14 cellular contexts compared by ENCODE assay signal in genomic region chr7:82507365-82507975, GRCh38.
DNase-seq lines count a peak whose midpoint lies in the region; ATAC-seq, FAIRE-seq and TF ChIP-seq lines count a peak whose summit lies in the region.
"Had no signal": no experiment of that assay in that cellular context is flagged by ENCODE, and none has a peak within 500 bp of the region (broad histone marks: within the 10 kb centered on the region; RNA-seq: fewer than 3 reads in every experiment).

No MANE protein-coding gene starts in this region.

- CTCF ChIA-PET in H1 (lab: Charles Lee; ENCODE audit: partially characterized antibody): interaction anchor here (0.6 to 1.7 kb wide), 14 partner anchors 10 to 444 kb away, joined by 3 to 6 read pairs (median 3); no protein-coding TSS in a partner anchor

- H3K27ac ChIP-seq in H1 (ENCODE audit: low read depth, low read length) (no peak overlapping the region), smooth muscle cell (ENCODE audit: low read depth) (no peak overlapping the region)

- H3K23me2 ChIP-seq in H1 (ENCODE audit: low read depth, low read length): no peaks in the 10 kb centered on the region

- no peak for TF ChIP-seq RAD21 in H1 (IDR thresholded peaks at IDR 0.05 in 1 of 2, conservative IDR thresholded peaks at IDR 0.05 in 1 of 2; ENCODE audit: low read depth in 2 of 2, low read length in 2 of 2)

- no peak for TF ChIP-seq EP300 in H1 (IDR thresholded peaks at IDR 0.05; ENCODE audit: borderline replicate concordance in 1 of 2, low read depth in 2 of 2, low read length in 2 of 2)

- H3K27me3 ChIP-seq in H7 (ENCODE audit: control insufficient read depth, insufficient read depth, low read length): no peaks in the 10 kb centered on the region
- no peaks in the 10 kb centered on the region for H3K27me3 ChIP-seq in H1 (replicated peaks in 1 of 4; ENCODE audit: control insufficient read depth in 3 of 4, extremely low read depth in 1 of 4, insufficient read depth in 3 of 4, low read length in 3 of 4)
- H3K27me3 ChIP-seq in smooth muscle cell (ENCODE audit: low read depth): no peaks in the 10 kb centered on the region

- TF ChIP-seq POLR2A in H1 (IDR thresholded peaks at IDR 0.05; ENCODE audit: control extremely low read depth in 1 of 2, low read depth in 2 of 2, low read length in 2 of 2): no peak

- no peaks in the 10 kb centered on the region for H3F3A ChIP-seq in smooth muscle cell (ENCODE audit: low read depth)

- H3K23ac ChIP-seq in H1 (ENCODE audit: insufficient read length): no peak overlapping the region

- no peak overlapping the region for H3K18ac ChIP-seq in H1 (ENCODE audit: extremely low read depth, low read length)

- peak; percentile 56 for DNase-seq in H7
- peak; percentile 87 for DNase-seq in NCI-H345 (lab: John Stamatoyannopoulos, UW)
- DNase-seq in H1 (ENCODE audit: low read depth in 1 of 2, low spot score in 2 of 2): no peak
- no peak for DNase-seq in smooth muscle cell (lab: John Stamatoyannopoulos, UW; ENCODE audit: unreplicated experiment)
- DNase-seq in activated T-cell treated with anti-CD3 and anti-CD28 coated beads, Interleukin-2, amount 50 U/mL, for 48 hours: no peak
- DNase-seq in NCI-H446 treated with DMSO at 0.1 percent for 48 hours (lab: John Stamatoyannopoulos, UW): no peak
- DNase-seq: activated CD4-positive, alpha-beta T cell treated with anti-CD3 and anti-CD28 coated beads, Interleukin-2, amount 10 ng/mL, durations not matched to agents 24 days and 14 days; activated T-cell treated with anti-CD3 and anti-CD28 coated beads, Interleukin-2, amount 50 U/mL, for 4 hours; GDM1; NCI-H1694; OCI-M1; stimulated activated CD8-positive, alpha-beta memory T cell treated with anti-CD3 and anti-CD28 coated beads, Interleukin-4, amount 100 ng/mL, for 48 hours; T-helper 17 cell had no signal

- H3K36me3 ChIP-seq in H7 (replicated peaks; ENCODE audit: control insufficient read depth, insufficient read depth, low read length): no peaks in the 10 kb centered on the region
- no peaks in the 10 kb centered on the region for H3K36me3 ChIP-seq in H1 (ENCODE audit: control insufficient read depth in 2 of 4, insufficient read depth in 4 of 4, low read length in 3 of 4)
- H3K36me3 ChIP-seq in smooth muscle cell (ENCODE audit: low read depth): no peaks in the 10 kb centered on the region

- no peak overlapping the region for H3K4ac ChIP-seq in H1 (replicated peaks; ENCODE audit: insufficient read length, low read depth, low read length)

- H3K79me1 ChIP-seq in H1 (ENCODE audit: low read depth, low read length): no peaks in the 10 kb centered on the region

- no peak overlapping the region; a peak in 1 of 7 replicates for H3K9ac ChIP-seq in H1 (replicated peaks in 1 of 4; ENCODE audit: extremely low read depth in 1 of 4, low read depth in 3 of 4, low read length in 3 of 4)
- no peak overlapping the region for H3K9ac ChIP-seq in smooth muscle cell (ENCODE audit: low read depth)

- no peaks in the 10 kb centered on the region; a peak in 3 of 7 replicates for H3K4me1 ChIP-seq in H1 (replicated peaks in 1 of 4; ENCODE audit: control insufficient read depth in 3 of 4, insufficient read depth in 4 of 4, low read length in 3 of 4)
- H3K4me1 ChIP-seq in smooth muscle cell (ENCODE audit: low read depth): no peaks in the 10 kb centered on the region

- H3K79me2 ChIP-seq in H1 (ENCODE audit: control insufficient read depth in 1 of 2, insufficient read depth in 2 of 2, low read length in 2 of 2) (no peaks in the 10 kb centered on the region), smooth muscle cell (ENCODE audit: low read depth) (no peaks in the 10 kb centered on the region)

- 84% methylated on average over 9 of the region's 13 CpGs; no CpG with 5 or more reads in 1 of the 2 experiments for WGBS in H1 (ENCODE audit: extremely low coverage in 1 of 2, insufficient coverage in 1 of 2, insufficient read length in 1 of 2, insufficient replicate concordance in 2 of 2, low coverage in 1 of 2, low lambda C conversion rate in 2 of 2, missing lambda C conversion rate in 1 of 2), 2 experiments
- 92% methylated on average over 13 of the region's 13 CpGs for WGBS in smooth muscle cell (ENCODE audit: low lambda C conversion rate)

- TF ChIP-seq CTCF in H1 (IDR thresholded peaks at IDR 0.05; ENCODE audit: control extremely low read depth in 1 of 3, insufficient read depth in 1 of 3, low read depth in 1 of 3, low read length in 3 of 3) (no peak), smooth muscle cell (IDR thresholded peaks at IDR 0.05; ENCODE audit: borderline replicate concordance, insufficient read depth, poor library complexity, severe bottlenecking) (no peak)

- no peak overlapping the region for H2AK5ac ChIP-seq in H1 (ENCODE audit: low read depth, low read length)

- 0 out of 2 replicates have a peak overlapping the region, but pooled peaks have one; percentile 12 for H2BK5ac ChIP-seq in H1 (ENCODE audit: low read depth, low read length)

- POLR2A ChIA-PET in H1 (lab: Charles Lee; ENCODE audit: partially characterized antibody): no interaction called here

- ATAC-seq in GM18519 (IDR thresholded peaks at IDR 0.05; ENCODE audit: low FRiP score, unreplicated experiment): no peak
- ATAC-seq: activated T-cell treated with anti-CD3 and anti-CD28 coated beads, Interleukin-2, amount 50 U/mL, for 4 hours; T-helper 17 cell had no signal

- H2BK12ac ChIP-seq in H1 (ENCODE audit: low read depth, low read length): no peak overlapping the region

- H4K5ac ChIP-seq in H1 (ENCODE audit: insufficient read length, low read depth, low read length): no peak overlapping the region

- H4K91ac ChIP-seq in H1 (replicated peaks; ENCODE audit: insufficient read length, low read length): no peak overlapping the region

- no peak overlapping the region for H3K56ac ChIP-seq in H1 (replicated peaks; ENCODE audit: insufficient read length, low read depth, low read length)

- H3K9me3 ChIP-seq in H1 (ENCODE audit: insufficient read depth in 2 of 2, low read depth in 1 of 2, low read length in 1 of 2) (no peaks in the 10 kb centered on the region), smooth muscle cell (replicated peaks; ENCODE audit: low read depth) (no peaks in the 10 kb centered on the region)

- H2BK15ac ChIP-seq in H1 (ENCODE audit: low read length): 0 out of 2 replicates have a peak overlapping the region, but pooled peaks have one; percentile 66

- no peak overlapping the region for H2BK120ac ChIP-seq in H1 (replicated peaks; ENCODE audit: low read depth, low read length)

- H2AFZ ChIP-seq in H1 (ENCODE audit: low read length): peak overlapping the region; percentile 35; the same call in 1 of the 2 replicates
- H2AFZ ChIP-seq in smooth muscle cell (ENCODE audit: low read depth): peak overlapping the region; percentile 17

- H3K4me3 ChIP-seq in H7 (ENCODE audit: insufficient read depth, low read depth, low read length) (no peak overlapping the region), H1 (ENCODE audit: extremely low read depth in 1 of 4, insufficient read depth in 2 of 4, low read depth in 3 of 4, low read length in 4 of 4) (no peak overlapping the region), smooth muscle cell (no peak overlapping the region)

- no peak overlapping the region for H2BK20ac ChIP-seq in H1 (ENCODE audit: low read length)

- no peak for FAIRE-seq in H1 (lab: Jason Lieb, UNC)

- H3K4me2 ChIP-seq in H1 (ENCODE audit: insufficient read depth in 1 of 2, low read depth in 2 of 2, low read length in 2 of 2): peak overlapping the region in 1 of 2 experiments; percentile 6; a peak in 1 of 4 replicates
- H3K4me2 ChIP-seq in smooth muscle cell: no peak overlapping the region

- no peak overlapping the region for H3K14ac ChIP-seq in H1 (ENCODE audit: insufficient read length)

- H4K20me1 ChIP-seq in H1 (replicated peaks in 1 of 2; ENCODE audit: control insufficient read depth in 1 of 2, insufficient read depth in 2 of 2, low read length in 2 of 2): no peaks in the 10 kb centered on the region
- no peaks in the 10 kb centered on the region for H4K20me1 ChIP-seq in smooth muscle cell (ENCODE audit: low read depth)

- no peak overlapping the region for H4K8ac ChIP-seq in H1 (ENCODE audit: extremely low read depth, insufficient read depth, low read length)

TF ChIP-seq in H1, 55 proteins besides CTCF, POLR2A, EP300 and RAD21 (continues in another document):
- TF ChIP-seq KDM1A (IDR thresholded peaks at IDR 0.05; ENCODE audit: borderline replicate concordance, low read length): no peak
- no peak for TF ChIP-seq CREB1 (IDR thresholded peaks at IDR 0.05)

Comparison
In these comparisons a context has a peak if more than half of its experiments do, and no peak if none do; other contexts are left out.
1. DNase-seq: peak in H7 (single experiment) and NCI-H345 (single experiment); none in H1 (0 of 2), smooth muscle cell (single experiment), activated T-cell treated with anti-CD3 and anti-CD28 coated beads, Interleukin-2, amount 50 U/mL, for 48 hours (0 of 2) and NCI-H446 treated with DMSO at 0.1 percent for 48 hours (single experiment).